Comparison of ENCODE assay signal across 1 cellular context in the genomic region with DNA sequence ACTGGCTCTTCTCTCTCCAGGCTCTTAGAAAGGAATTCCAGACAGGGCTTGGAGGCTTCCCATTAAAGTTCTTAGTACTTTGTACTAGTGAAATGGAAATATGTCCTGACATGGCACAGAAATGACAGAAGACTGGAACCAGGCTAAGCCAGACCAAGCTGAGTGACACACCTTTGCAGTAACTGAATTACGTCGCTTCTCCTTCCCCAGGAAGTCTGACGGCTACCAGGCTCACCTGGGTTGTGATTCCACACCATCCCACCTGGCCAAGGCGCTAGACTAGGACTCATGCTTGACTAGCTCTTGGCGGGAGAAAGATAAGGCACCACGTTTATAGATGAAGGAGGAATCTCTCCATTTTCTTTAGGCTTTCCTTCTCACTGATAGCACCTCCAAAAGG.
TF ChIP-seq lines count a peak whose summit lies in the region.

No MANE protein-coding gene starts in this region.

TF ChIP-seq in HepG2, 621 proteins besides CTCF, POLR2A, EP300 and RAD21 (continued from another document):
- TF ChIP-seq, protein P1, sequence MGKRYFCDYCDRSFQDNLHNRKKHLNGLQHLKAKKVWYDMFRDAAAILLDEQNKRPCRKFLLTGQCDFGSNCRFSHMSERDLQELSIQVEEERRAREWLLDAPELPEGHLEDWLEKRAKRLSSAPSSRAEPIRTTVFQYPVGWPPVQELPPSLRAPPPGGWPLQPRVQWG (CRISPR knock-in tag; IDR thresholded peaks at IDR 0.05; ENCODE audit: borderline replicate concordance, low read depth), result no peak
- TF ChIP-seq, protein P2, sequence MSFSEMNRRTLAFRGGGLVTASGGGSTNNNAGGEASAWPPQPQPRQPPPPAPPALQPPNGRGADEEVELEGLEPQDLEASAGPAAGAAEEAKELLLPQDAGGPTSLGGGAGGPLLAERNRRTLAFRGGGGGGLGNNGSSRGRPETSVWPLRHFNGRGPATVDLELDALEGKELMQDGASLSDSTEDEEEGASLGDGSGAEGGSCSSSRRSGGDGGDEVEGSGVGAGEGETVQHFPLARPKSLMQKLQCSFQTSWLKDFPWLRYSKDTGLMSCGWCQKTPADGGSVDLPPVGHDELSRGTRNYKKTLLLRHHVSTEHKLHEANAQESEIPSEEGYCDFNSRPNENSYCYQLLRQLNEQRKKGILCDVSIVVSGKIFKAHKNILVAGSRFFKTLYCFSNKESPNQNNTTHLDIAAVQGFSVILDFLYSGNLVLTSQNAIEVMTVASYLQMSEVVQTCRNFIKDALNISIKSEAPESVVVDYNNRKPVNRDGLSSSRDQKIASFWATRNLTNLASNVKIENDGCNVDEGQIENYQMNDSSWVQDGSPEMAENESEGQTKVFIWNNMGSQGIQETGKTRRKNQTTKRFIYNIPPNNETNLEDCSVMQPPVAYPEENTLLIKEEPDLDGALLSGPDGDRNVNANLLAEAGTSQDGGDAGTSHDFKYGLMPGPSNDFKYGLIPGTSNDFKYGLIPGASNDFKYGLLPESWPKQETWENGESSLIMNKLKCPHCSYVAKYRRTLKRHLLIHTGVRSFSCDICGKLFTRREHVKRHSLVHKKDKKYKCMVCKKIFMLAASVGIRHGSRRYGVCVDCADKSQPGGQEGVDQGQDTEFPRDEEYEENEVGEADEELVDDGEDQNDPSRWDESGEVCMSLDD (CRISPR knock-in tag; IDR thresholded peaks at IDR 0.05; ENCODE audit: borderline replicate concordance), result no peak
- TF ChIP-seq ARID2 (CRISPR knock-in tag; IDR thresholded peaks at IDR 0.05; ENCODE audit: borderline replicate concordance) (no peak), FOSL2 (CRISPR knock-in tag; IDR thresholded peaks at IDR 0.05) (no peak), ZNF260 (CRISPR knock-in tag; IDR thresholded peaks at IDR 0.05; ENCODE audit: borderline replicate concordance, low read depth) (no peak)
- TF ChIP-seq, protein P3, sequence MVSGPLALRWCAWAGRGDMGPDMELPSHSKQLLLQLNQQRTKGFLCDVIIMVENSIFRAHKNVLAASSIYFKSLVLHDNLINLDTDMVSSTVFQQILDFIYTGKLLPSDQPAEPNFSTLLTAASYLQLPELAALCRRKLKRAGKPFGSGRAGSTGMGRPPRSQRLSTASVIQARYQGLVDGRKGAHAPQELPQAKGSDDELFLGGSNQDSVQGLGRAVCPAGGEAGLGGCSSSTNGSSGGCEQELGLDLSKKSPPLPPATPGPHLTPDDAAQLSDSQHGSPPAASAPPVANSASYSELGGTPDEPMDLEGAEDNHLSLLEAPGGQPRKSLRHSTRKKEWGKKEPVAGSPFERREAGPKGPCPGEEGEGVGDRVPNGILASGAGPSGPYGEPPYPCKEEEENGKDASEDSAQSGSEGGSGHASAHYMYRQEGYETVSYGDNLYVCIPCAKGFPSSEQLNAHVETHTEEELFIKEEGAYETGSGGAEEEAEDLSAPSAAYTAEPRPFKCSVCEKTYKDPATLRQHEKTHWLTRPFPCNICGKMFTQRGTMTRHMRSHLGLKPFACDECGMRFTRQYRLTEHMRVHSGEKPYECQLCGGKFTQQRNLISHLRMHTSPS (CRISPR knock-in tag; IDR thresholded peaks at IDR 0.05; ENCODE audit: low read depth), result no peak
- TF ChIP-seq, protein P4, sequence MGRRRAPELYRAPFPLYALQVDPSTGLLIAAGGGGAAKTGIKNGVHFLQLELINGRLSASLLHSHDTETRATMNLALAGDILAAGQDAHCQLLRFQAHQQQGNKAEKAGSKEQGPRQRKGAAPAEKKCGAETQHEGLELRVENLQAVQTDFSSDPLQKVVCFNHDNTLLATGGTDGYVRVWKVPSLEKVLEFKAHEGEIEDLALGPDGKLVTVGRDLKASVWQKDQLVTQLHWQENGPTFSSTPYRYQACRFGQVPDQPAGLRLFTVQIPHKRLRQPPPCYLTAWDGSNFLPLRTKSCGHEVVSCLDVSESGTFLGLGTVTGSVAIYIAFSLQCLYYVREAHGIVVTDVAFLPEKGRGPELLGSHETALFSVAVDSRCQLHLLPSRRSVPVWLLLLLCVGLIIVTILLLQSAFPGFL (CRISPR knock-in tag; IDR thresholded peaks at IDR 0.05), result no peak
